19 cellular contexts compared by ENCODE assay signal in genomic region chr6:125156496-125156895, GRCh38. TPM values are rescaled to one million over a fixed set of nuclear protein-coding genes. Genes with fewer than 3 reads are reported as not detected.
DNase-seq lines count a peak whose midpoint lies in the region; ATAC-seq, FAIRE-seq and TF ChIP-seq lines count a peak whose summit lies in the region.
"Had no signal": no experiment of that assay in that cellular context is flagged by ENCODE, and none has a peak within 500 bp of the region (broad histone marks: within the 10 kb centered on the region; RNA-seq: fewer than 3 reads in every experiment).

No MANE protein-coding gene starts in this region.

- H3K4me1 Mint-ChIP-seq in mesothelial cell of epicardium (peaks cover 41% of the 10 kb centered on the region), WTC11 (peaks cover 19% of the 10 kb centered on the region), osteocyte (ENCODE audit: unreplicated experiment) (peaks cover 9% of the 10 kb centered on the region)

- WGBS in small intestine, 3 donors: 79 to 86% (median 80%) methylated on average over 4 of the region's 4 CpGs

- DNase-seq in mesothelial cell of epicardium (ENCODE audit: low spot score in 2 of 2, unreplicated experiment in 2 of 2) (no peak), gastrocnemius medialis (no peak), small intestine (no peak), WTC11 (ENCODE audit: low spot score) (no peak), osteocyte (ENCODE audit: extremely low spot score, unreplicated experiment) (no peak)
- DNase-seq: C1 segment of cervical spinal cord; Calu3; CD4-positive, alpha-beta memory T cell; COR-L47; DMS53; DMS79 treated with DMSO at 0.1 percent for 48 hours; GF-D8; H9 had no signal

- no peaks in the 10 kb centered on the region for H3K27me3 Mint-ChIP-seq in mesothelial cell of epicardium (ENCODE audit: low read depth)
- peaks cover 37% of the 10 kb centered on the region for H3K27me3 Mint-ChIP-seq in WTC11 (ENCODE audit: low read depth)
- H3K27me3 Mint-ChIP-seq in osteocyte (ENCODE audit: unreplicated experiment): peaks cover under 1% of the 10 kb centered on the region

- H3K4me1 ChIP-seq in gastrocnemius medialis: peaks cover 28 to 33% of the 10 kb centered on the region in 2 donors
- H3K4me1 ChIP-seq in small intestine (ENCODE audit: control insufficient read depth in 2 of 2, insufficient read depth in 1 of 2, low read depth in 1 of 2, low read length in 1 of 2): no peaks in the 10 kb centered on the region

- peaks cover 0 to 13% of the 10 kb centered on the region in 2 donors for H3K36me3 ChIP-seq in gastrocnemius medialis
- H3K36me3 ChIP-seq in small intestine (ENCODE audit: control insufficient read depth in 2 of 2, insufficient read depth in 2 of 2, low read length in 2 of 2): no peaks in the 10 kb centered on the region

- H3K27me3 ChIP-seq in gastrocnemius medialis: no peaks in the 10 kb centered on the region
- H3K27me3 ChIP-seq in small intestine (ENCODE audit: control insufficient read depth in 2 of 2, insufficient read depth in 2 of 2, low read length in 2 of 2): no peaks in the 10 kb centered on the region

- H3K9me3 Mint-ChIP-seq in mesothelial cell of epicardium: peaks cover 13% of the 10 kb centered on the region
- peaks cover 7% of the 10 kb centered on the region for H3K9me3 Mint-ChIP-seq in WTC11
- no peaks in the 10 kb centered on the region for H3K9me3 Mint-ChIP-seq in osteocyte (ENCODE audit: unreplicated experiment)
- H3K9me3 Mint-ChIP-seq: GM23338 had no signal

- TF ChIP-seq POLR2A in gastrocnemius medialis (IDR thresholded peaks at IDR 0.05): no peak

- ATAC-seq in gastrocnemius medialis (no peak), WTC11 (no peak), GM19035 (IDR thresholded peaks at IDR 0.05; ENCODE audit: unreplicated experiment) (no peak)
- ATAC-seq: GM23338, HCT116 had no signal

- H3K27ac ChIP-seq in VCaP (peak overlapping the region; percentile 87), gastrocnemius medialis (peak overlapping the region; percentile 12 to 93 (median 52)), small intestine (ENCODE audit: low read depth in 1 of 2, low read length in 1 of 2) (no peak overlapping the region)

- in situ Hi-C loops in gastrocnemius medialis (cut with MboI; ENCODE audit: low sequenced_read_pairs in 4 of 4): loop anchor here (10.0 to 25.0 kb wide), 4 partner anchors 106 to 608 kb away; partner anchors contain the start of gene HDDC2 (in 1 of the 4)

- no peak overlapping the region for H3K4me3 Mint-ChIP-seq in mesothelial cell of epicardium
- no peak overlapping the region for H3K4me3 Mint-ChIP-seq in WTC11
- no peak overlapping the region for H3K4me3 Mint-ChIP-seq in osteocyte (ENCODE audit: unreplicated experiment)
- H3K4me3 Mint-ChIP-seq: CD4-positive, alpha-beta memory T cell; GM23338; H9 had no signal

- H3K4me3 ChIP-seq in gastrocnemius medialis: no peak overlapping the region
- no peak overlapping the region for H3K4me3 ChIP-seq in small intestine (ENCODE audit: low read depth in 1 of 2, low read length in 2 of 2)
- H3K4me3 ChIP-seq: GM23338 had no signal

- no peak for FAIRE-seq in small intestine (lab: Jason Lieb, UNC)
- FAIRE-seq: GM12891, GM18507 had no signal

- TF ChIP-seq CTCF in VCaP (conservative IDR thresholded peaks at IDR 0.05) (no peak), mesothelial cell of epicardium (IDR thresholded peaks at IDR 0.05; ENCODE audit: unreplicated experiment) (no peak), gastrocnemius medialis (IDR thresholded peaks at IDR 0.05 in 4 of 5, conservative IDR thresholded peaks at IDR 0.05 in 1 of 5) (no peak), WTC11 (IDR thresholded peaks at IDR 0.05) (no peak), osteocyte (IDR thresholded peaks at IDR 0.05) (no peak)

- CTCF ChIA-PET in WTC11 (lab: Charles Lee): interaction anchor here (0.7 to 1.3 kb wide), 2 partner anchors 12 to 36 kb away, joined by 3 read pairs; no protein-coding TSS in a partner anchor

- H3K9me3 ChIP-seq in gastrocnemius medialis: no peaks in the 10 kb centered on the region
- no peaks in the 10 kb centered on the region for H3K9me3 ChIP-seq in small intestine (ENCODE audit: control insufficient read depth, low read depth)

- POLR2A ChIA-PET in WTC11 (lab: Charles Lee): no interaction called here

- H3K36me3 Mint-ChIP-seq in mesothelial cell of epicardium (peaks cover 26% of the 10 kb centered on the region), WTC11 (no peaks in the 10 kb centered on the region; the same call in 1 of the 2 replicates), osteocyte (ENCODE audit: unreplicated experiment) (no peaks in the 10 kb centered on the region)
- H3K36me3 Mint-ChIP-seq: CD4-positive, alpha-beta memory T cell had no signal

- H3K27ac Mint-ChIP-seq in mesothelial cell of epicardium (peak overlapping the region; percentile 94), WTC11 (no peak overlapping the region), osteocyte (ENCODE audit: unreplicated experiment) (no peak overlapping the region)
- H3K27ac Mint-ChIP-seq: CD4-positive, alpha-beta memory T cell; GM23338; H9 had no signal

- intact Hi-C loops in gastrocnemius medialis (cut with DNase I; ENCODE audit: low total_unique reads): loop anchor here (10.0 kb wide), 1 partner anchor 428 kb away; no protein-coding TSS in a partner anchor

TF ChIP-seq in WTC11, 78 proteins besides CTCF, POLR2A, EP300 and RAD21:
- TF ChIP-seq ETV6 (CRISPR knock-in tag; IDR thresholded peaks at IDR 0.05): no peak
- TF ChIP-seq ZBTB43 (CRISPR knock-in tag; IDR thresholded peaks at IDR 0.05): no peak
- no peak for TF ChIP-seq MXD4 (CRISPR knock-in tag; IDR thresholded peaks at IDR 0.05; ENCODE audit: borderline replicate concordance)
- TF ChIP-seq ZNF416 (CRISPR knock-in tag; IDR thresholded peaks at IDR 0.05): no peak
- no peak for TF ChIP-seq GTF2I (CRISPR knock-in tag; conservative IDR thresholded peaks at IDR 0.05)
- TF ChIP-seq ZNF317 (CRISPR knock-in tag; IDR thresholded peaks at IDR 0.05; ENCODE audit: borderline replicate concordance, low read depth): no peak
- no peak for TF ChIP-seq NFE2L1 (CRISPR knock-in tag; IDR thresholded peaks at IDR 0.05)
- no peak for TF ChIP-seq GABPB1 (CRISPR knock-in tag; IDR thresholded peaks at IDR 0.05)
- no peak for TF ChIP-seq NFYB (CRISPR knock-in tag; conservative IDR thresholded peaks at IDR 0.05; ENCODE audit: low read depth)
- TF ChIP-seq OVOL2 (CRISPR knock-in tag; IDR thresholded peaks at IDR 0.05; ENCODE audit: borderline replicate concordance): no peak
- no peak for TF ChIP-seq RELA (CRISPR knock-in tag; IDR thresholded peaks at IDR 0.05; ENCODE audit: borderline replicate concordance)
- TF ChIP-seq CREB1 (CRISPR knock-in tag; IDR thresholded peaks at IDR 0.05): no peak
- no peak for TF ChIP-seq TEAD1 (CRISPR knock-in tag; IDR thresholded peaks at IDR 0.05)

RNA-seq across cellular contexts. Expression of gene TPD52L1, which starts 2.9 kb away (rescaled TPM):
- 200 to 212 TPM (median 209 TPM) in 3 replicates for total RNA-seq in mesothelial cell of epicardium
- total RNA-seq in gastrocnemius medialis: 100 to 1,000 TPM in 3 of 4 donors, 10 to 100 TPM in 1; 47.6 to 152 (median 123) TPM
- polyA plus RNA-seq in small intestine: 10 to 100 TPM; 10.8 to 40.6 (median 20.8) TPM
- 12.4 to 17.7 TPM (median 15.0 TPM) in 3 replicates for total RNA-seq in WTC11 (2021)
- total RNA-seq in osteocyte: 7.2 and 9.9 TPM in 2 replicates

Comparison
In these comparisons a context has a peak if more than half of its experiments do, and no peak if none do; other contexts are left out.
1. H3K27ac ChIP-seq: peak in VCaP (single experiment) and gastrocnemius medialis (4 of 4); none in small intestine (0 of 2).